Comparison of ENCODE assay signal across 27 cellular contexts in genomic region chr4:160869899-160870298, GRCh38.
"Had no signal": no experiment of that assay in that cellular context is flagged by ENCODE, and none has a peak within 500 bp of the region (broad histone marks: within the 10 kb centered on the region; RNA-seq: fewer than 3 reads in every experiment).

No MANE protein-coding gene starts in this region.

- H3K9me3 ChIP-seq: colonic mucosa, esophagus muscularis mucosa, esophagus squamous epithelium, gastrocnemius medialis, gastroesophageal sphincter, heart left ventricle, heart right ventricle had no signal

- ATAC-seq: effector memory CD8-positive, alpha-beta T cell; esophagus mucosa; foreskin keratinocyte; gastrocnemius medialis; gastroesophageal sphincter; heart left ventricle; heart right ventricle had no signal

- H3K4me1 Mint-ChIP-seq: endodermal cell had no signal

- H3K9me3 Mint-ChIP-seq: dendritic cell treated with granulocyte-macrophage colony-stimulating factor and Interleukin-4, amounts not matched to agents 40 ng/mL and 50 ng/mL, for 4 days; endodermal cell had no signal

- H3K4me3 Mint-ChIP-seq: dendritic cell treated with granulocyte-macrophage colony-stimulating factor and Interleukin-4, amounts not matched to agents 40 ng/mL and 50 ng/mL, for 4 days; effector memory CD8-positive, alpha-beta T cell; endodermal cell had no signal

- FAIRE-seq: endometrium, endothelial cell of umbilical vein had no signal

- H3K27me3 ChIP-seq: colonic mucosa, dorsolateral prefrontal cortex, esophagus muscularis mucosa, esophagus squamous epithelium, foreskin keratinocyte, gastrocnemius medialis, gastroesophageal sphincter, heart left ventricle, heart right ventricle had no signal

- H3K4me1 ChIP-seq: colonic mucosa, esophagus muscularis mucosa, esophagus squamous epithelium, foreskin keratinocyte, gastrocnemius medialis, gastroesophageal sphincter, heart left ventricle, heart right ventricle had no signal

- H3K27me3 Mint-ChIP-seq: dendritic cell treated with granulocyte-macrophage colony-stimulating factor and Interleukin-4, amounts not matched to agents 40 ng/mL and 50 ng/mL, for 4 days; effector memory CD8-positive, alpha-beta T cell had no signal

- H3K36me3 ChIP-seq: colonic mucosa, esophagus muscularis mucosa, esophagus squamous epithelium, gastrocnemius medialis, gastroesophageal sphincter, heart left ventricle, heart right ventricle had no signal

- H3K27ac Mint-ChIP-seq: dendritic cell treated with granulocyte-macrophage colony-stimulating factor and Interleukin-4, amounts not matched to agents 40 ng/mL and 50 ng/mL, for 4 days; effector memory CD8-positive, alpha-beta T cell; endodermal cell had no signal

- DNase-seq: colonic mucosa; cortex of kidney; dermis blood vessel endothelial cell; dorsolateral prefrontal cortex; effector CD4-positive, alpha-beta T cell; effector CD8-positive, alpha-beta T cell; effector memory CD4-positive, alpha-beta T cell; effector memory CD8-positive, alpha-beta T cell; endodermal cell; erythroblast; esophagus squamous epithelium; foreskin fibroblast; foreskin keratinocyte; foreskin melanocyte; gastrocnemius medialis; glutamatergic neuron; head of caudate nucleus; heart left ventricle; heart right ventricle had no signal

- H3K4me3 ChIP-seq: colonic mucosa, coronary artery, dorsolateral prefrontal cortex, esophagus muscularis mucosa, esophagus squamous epithelium, gastrocnemius medialis, gastroesophageal sphincter, heart left ventricle, heart right ventricle had no signal

- H3K27ac ChIP-seq: colonic mucosa, coronary artery, dorsolateral prefrontal cortex, epithelial cell of prostate, esophagus muscularis mucosa, esophagus squamous epithelium, foreskin keratinocyte, gastrocnemius medialis, gastroesophageal sphincter, heart left ventricle, heart right ventricle had no signal
